In the genomic region with DNA sequence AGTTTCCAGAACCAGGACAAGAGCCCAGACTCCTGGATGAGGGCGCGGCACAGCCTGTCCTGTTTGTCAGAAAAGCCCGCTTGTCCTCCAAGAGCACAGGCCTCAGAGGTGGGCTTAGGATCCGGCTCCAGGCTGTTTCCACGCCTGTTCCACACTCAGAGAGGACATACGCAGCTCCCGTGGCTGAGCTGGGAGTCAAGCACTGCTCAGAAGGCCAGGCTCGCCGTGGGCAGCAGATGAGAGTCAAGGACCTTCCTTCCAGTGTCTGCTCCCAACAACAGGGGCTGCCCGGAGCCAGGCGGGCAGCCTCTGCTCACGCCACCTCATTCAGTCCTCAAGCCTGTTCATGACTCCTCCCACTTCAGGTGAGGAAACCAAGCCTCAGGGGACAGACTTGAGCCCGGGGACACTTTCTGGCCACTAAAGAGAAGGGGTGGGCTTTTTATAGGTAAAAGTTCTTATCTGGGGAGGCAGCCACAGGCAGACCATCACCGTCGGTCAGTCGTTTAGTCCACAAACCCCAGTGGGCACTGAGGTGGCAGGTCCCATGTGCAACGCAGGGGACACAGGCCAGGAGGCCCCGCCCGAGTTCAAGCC, we compare ENCODE assay signal across 1 cellular context.
TF ChIP-seq lines count a peak whose summit lies in the region.

No MANE protein-coding gene starts in this region.

TF ChIP-seq in HepG2, 621 proteins besides CTCF, POLR2A, EP300 and RAD21:
- TF ChIP-seq ZNF292 (CRISPR knock-in tag; IDR thresholded peaks at IDR 0.05; ENCODE audit: borderline replicate concordance, low read depth) = 0 out of 2 replicates have a peak, but pooled peaks have one; percentile 13
- TF ChIP-seq, protein P1, sequence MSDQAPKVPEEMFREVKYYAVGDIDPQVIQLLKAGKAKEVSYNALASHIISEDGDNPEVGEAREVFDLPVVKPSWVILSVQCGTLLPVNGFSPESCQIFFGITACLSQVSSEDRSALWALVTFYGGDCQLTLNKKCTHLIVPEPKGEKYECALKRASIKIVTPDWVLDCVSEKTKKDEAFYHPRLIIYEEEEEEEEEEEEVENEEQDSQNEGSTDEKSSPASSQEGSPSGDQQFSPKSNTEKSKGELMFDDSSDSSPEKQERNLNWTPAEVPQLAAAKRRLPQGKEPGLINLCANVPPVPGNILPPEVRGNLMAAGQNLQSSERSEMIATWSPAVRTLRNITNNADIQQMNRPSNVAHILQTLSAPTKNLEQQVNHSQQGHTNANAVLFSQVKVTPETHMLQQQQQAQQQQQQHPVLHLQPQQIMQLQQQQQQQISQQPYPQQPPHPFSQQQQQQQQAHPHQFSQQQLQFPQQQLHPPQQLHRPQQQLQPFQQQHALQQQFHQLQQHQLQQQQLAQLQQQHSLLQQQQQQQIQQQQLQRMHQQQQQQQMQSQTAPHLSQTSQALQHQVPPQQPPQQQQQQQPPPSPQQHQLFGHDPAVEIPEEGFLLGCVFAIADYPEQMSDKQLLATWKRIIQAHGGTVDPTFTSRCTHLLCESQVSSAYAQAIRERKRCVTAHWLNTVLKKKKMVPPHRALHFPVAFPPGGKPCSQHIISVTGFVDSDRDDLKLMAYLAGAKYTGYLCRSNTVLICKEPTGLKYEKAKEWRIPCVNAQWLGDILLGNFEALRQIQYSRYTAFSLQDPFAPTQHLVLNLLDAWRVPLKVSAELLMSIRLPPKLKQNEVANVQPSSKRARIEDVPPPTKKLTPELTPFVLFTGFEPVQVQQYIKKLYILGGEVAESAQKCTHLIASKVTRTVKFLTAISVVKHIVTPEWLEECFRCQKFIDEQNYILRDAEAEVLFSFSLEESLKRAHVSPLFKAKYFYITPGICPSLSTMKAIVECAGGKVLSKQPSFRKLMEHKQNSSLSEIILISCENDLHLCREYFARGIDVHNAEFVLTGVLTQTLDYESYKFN (CRISPR knock-in tag; conservative IDR thresholded peaks at IDR 0.05) = no peak
- TF ChIP-seq THAP11 (CRISPR knock-in tag; IDR thresholded peaks at IDR 0.05) = 0 out of 2 replicates have a peak, but pooled peaks have one; percentile 6
- TF ChIP-seq, protein P2, sequence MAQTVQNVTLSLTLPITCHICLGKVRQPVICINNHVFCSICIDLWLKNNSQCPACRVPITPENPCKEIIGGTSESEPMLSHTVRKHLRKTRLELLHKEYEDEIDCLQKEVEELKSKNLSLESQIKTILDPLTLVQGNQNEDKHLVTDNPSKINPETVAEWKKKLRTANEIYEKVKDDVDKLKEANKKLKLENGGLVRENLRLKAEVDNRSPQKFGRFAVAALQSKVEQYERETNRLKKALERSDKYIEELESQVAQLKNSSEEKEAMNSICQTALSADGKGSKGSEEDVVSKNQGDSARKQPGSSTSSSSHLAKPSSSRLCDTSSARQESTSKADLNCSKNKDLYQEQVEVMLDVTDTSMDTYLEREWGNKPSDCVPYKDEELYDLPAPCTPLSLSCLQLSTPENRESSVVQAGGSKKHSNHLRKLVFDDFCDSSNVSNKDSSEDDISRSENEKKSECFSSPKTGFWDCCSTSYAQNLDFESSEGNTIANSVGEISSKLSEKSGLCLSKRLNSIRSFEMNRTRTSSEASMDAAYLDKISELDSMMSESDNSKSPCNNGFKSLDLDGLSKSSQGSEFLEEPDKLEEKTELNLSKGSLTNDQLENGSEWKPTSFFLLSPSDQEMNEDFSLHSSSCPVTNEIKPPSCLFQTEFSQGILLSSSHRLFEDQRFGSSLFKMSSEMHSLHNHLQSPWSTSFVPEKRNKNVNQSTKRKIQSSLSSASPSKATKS (CRISPR knock-in tag; IDR thresholded peaks at IDR 0.05) = no peak
- TF ChIP-seq KMT2A (CRISPR knock-in tag; IDR thresholded peaks at IDR 0.05) = 0 out of 2 replicates have a peak, but pooled peaks have one; percentile 15
- no peak for TF ChIP-seq ZNF674 (CRISPR knock-in tag; IDR thresholded peaks at IDR 0.05; ENCODE audit: low read depth)
- TF ChIP-seq ZFP37 (CRISPR knock-in tag; IDR thresholded peaks at IDR 0.05; ENCODE audit: borderline replicate concordance) = no peak
- TF ChIP-seq, protein P3, sequence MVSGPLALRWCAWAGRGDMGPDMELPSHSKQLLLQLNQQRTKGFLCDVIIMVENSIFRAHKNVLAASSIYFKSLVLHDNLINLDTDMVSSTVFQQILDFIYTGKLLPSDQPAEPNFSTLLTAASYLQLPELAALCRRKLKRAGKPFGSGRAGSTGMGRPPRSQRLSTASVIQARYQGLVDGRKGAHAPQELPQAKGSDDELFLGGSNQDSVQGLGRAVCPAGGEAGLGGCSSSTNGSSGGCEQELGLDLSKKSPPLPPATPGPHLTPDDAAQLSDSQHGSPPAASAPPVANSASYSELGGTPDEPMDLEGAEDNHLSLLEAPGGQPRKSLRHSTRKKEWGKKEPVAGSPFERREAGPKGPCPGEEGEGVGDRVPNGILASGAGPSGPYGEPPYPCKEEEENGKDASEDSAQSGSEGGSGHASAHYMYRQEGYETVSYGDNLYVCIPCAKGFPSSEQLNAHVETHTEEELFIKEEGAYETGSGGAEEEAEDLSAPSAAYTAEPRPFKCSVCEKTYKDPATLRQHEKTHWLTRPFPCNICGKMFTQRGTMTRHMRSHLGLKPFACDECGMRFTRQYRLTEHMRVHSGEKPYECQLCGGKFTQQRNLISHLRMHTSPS (CRISPR knock-in tag; IDR thresholded peaks at IDR 0.05; ENCODE audit: low read depth) = no peak
- TF ChIP-seq ZNF205 (CRISPR knock-in tag; IDR thresholded peaks at IDR 0.05) = peak; percentile 6; the same call in 1 of the 2 replicates
- TF ChIP-seq, protein P4, sequence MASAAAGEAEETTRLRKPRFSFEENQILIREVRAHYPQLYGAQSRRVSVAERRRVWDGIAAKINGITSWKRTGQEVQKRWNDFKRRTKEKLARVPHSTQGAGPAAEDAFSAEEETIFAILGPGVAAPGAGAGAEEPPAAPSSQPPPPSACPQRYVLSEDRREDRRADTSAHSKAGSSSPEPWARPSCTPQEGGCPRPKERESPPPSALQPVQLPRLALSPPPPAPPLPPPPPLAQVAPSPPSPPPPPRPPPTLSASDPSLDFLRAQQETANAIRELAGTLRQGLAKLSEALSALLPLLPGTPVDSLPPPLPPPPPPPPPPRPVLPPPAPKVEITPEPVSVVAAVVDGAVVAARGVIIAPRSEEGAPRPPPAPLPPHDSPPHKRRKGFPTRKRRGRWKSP (CRISPR knock-in tag; IDR thresholded peaks at IDR 0.05) = no peak
- TF ChIP-seq ZBTB20 (CRISPR knock-in tag; IDR thresholded peaks at IDR 0.05; ENCODE audit: borderline replicate concordance, low read depth) = peak; percentile 6; the same call in 1 of the 2 replicates
- TF ChIP-seq GABPB1 (CRISPR knock-in tag; IDR thresholded peaks at IDR 0.05) = no peak
- 0 out of 2 replicates have a peak, but pooled peaks have one; percentile 6 for TF ChIP-seq ZFY (CRISPR knock-in tag; IDR thresholded peaks at IDR 0.05)
- 0 out of 2 replicates have a peak, but pooled peaks have one; percentile 8 for TF ChIP-seq ZNF792 (CRISPR knock-in tag; IDR thresholded peaks at IDR 0.05)
- TF ChIP-seq, protein P5, sequence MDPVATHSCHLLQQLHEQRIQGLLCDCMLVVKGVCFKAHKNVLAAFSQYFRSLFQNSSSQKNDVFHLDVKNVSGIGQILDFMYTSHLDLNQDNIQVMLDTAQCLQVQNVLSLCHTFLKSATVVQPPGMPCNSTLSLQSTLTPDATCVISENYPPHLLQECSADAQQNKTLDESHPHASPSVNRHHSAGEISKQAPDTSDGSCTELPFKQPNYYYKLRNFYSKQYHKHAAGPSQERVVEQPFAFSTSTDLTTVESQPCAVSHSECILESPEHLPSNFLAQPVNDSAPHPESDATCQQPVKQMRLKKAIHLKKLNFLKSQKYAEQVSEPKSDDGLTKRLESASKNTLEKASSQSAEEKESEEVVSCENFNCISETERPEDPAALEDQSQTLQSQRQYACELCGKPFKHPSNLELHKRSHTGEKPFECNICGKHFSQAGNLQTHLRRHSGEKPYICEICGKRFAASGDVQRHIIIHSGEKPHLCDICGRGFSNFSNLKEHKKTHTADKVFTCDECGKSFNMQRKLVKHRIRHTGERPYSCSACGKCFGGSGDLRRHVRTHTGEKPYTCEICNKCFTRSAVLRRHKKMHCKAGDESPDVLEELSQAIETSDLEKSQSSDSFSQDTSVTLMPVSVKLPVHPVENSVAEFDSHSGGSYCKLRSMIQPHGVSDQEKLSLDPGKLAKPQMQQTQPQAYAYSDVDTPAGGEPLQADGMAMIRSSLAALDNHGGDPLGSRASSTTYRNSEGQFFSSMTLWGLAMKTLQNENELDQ (CRISPR knock-in tag; IDR thresholded peaks at IDR 0.05; ENCODE audit: borderline replicate concordance) = no peak
- TF ChIP-seq, protein P6, sequence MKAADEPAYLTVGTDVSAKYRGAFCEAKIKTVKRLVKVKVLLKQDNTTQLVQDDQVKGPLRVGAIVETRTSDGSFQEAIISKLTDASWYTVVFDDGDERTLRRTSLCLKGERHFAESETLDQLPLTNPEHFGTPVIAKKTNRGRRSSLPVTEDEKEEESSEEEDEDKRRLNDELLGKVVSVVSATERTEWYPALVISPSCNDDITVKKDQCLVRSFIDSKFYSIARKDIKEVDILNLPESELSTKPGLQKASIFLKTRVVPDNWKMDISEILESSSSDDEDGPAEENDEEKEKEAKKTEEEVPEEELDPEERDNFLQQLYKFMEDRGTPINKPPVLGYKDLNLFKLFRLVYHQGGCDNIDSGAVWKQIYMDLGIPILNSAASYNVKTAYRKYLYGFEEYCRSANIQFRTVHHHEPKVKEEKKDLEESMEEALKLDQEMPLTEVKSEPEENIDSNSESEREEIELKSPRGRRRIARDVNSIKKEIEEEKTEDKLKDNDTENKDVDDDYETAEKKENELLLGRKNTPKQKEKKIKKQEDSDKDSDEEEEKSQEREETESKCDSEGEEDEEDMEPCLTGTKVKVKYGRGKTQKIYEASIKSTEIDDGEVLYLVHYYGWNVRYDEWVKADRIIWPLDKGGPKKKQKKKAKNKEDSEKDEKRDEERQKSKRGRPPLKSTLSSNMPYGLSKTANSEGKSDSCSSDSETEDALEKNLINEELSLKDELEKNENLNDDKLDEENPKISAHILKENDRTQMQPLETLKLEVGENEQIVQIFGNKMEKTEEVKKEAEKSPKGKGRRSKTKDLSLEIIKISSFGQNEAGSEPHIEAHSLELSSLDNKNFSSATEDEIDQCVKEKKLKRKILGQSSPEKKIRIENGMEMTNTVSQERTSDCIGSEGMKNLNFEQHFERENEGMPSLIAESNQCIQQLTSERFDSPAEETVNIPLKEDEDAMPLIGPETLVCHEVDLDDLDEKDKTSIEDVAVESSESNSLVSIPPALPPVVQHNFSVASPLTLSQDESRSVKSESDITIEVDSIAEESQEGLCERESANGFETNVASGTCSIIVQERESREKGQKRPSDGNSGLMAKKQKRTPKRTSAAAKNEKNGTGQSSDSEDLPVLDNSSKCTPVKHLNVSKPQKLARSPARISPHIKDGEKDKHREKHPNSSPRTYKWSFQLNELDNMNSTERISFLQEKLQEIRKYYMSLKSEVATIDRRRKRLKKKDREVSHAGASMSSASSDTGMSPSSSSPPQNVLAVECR (CRISPR knock-in tag; IDR thresholded peaks at IDR 0.05; ENCODE audit: borderline replicate concordance) = peak; percentile 8; the same call in 1 of the 2 replicates
- TF ChIP-seq NKX3-1 (CRISPR knock-in tag; IDR thresholded peaks at IDR 0.05) = no peak
- 0 out of 2 replicates have a peak, but pooled peaks have one; percentile 8 for TF ChIP-seq ARNT2 (CRISPR knock-in tag; IDR thresholded peaks at IDR 0.05; ENCODE audit: low read depth)
- peak; percentile 13; the same call in 1 of the 2 replicates for TF ChIP-seq POLR2G (IDR thresholded peaks at IDR 0.05; ENCODE audit: low read depth, low read length)
- TF ChIP-seq NFATC3 (CRISPR knock-in tag; IDR thresholded peaks at IDR 0.05) = no peak
TF ChIP-seq in HepG2: peak in this region for 10.
